In the genomic region with DNA sequence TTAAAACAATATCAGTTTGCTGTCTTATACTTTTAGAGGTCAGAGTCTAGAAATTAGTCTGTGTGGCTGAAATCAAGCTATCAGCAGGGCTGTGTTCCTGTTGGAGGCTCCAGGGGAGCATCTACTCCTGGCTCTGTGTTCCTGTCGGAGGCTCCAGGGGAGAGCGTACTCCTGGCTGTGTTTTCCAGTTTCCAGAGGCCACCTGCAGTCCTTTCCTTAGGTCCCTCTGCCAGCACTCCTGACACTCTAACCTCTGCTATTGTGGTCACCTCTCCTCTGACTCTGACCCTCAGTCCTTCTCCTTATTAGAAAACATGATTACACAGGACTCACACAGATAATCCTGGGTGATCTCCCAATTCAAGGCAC, we compare ENCODE assay signal across 15 cellular contexts.
A peak's percentile ranks its signal among the peaks of the same experiment; 100 is the strongest.
DNase-seq lines count a peak whose midpoint lies in the region; ATAC-seq, FAIRE-seq and TF ChIP-seq lines count a peak whose summit lies in the region.
"Had no signal": no experiment of that assay in that cellular context is flagged by ENCODE, and none has a peak within 500 bp of the region (broad histone marks: within the 10 kb centered on the region; RNA-seq: fewer than 3 reads in every experiment).

No MANE protein-coding gene starts in this region.

- no peaks in the 10 kb centered on the region for H4K20me1 ChIP-seq in keratinocyte (ENCODE audit: control insufficient read depth, extremely low read depth, insufficient read depth, low read length)

- dilution Hi-C loops in keratinocyte (cut with MboI; ENCODE audit: extremely low pct_ligation_motif_present, low sequenced_read_pairs) = no loop called here

- FAIRE-seq in keratinocyte (lab: Jason Lieb, UNC) = no peak
- FAIRE-seq: HepG2 had no signal

- no peaks in the 10 kb centered on the region for H3K79me2 ChIP-seq in keratinocyte (ENCODE audit: control insufficient read depth, insufficient read depth, low read length)

- POLR2A ChIA-PET in HEK293T (lab: Yijun Ruan, JAX) = no interaction called here

- no peaks in the 10 kb centered on the region for H3K27me3 ChIP-seq in keratinocyte (ENCODE audit: control insufficient read depth, extremely low read depth, insufficient read depth, low read length)
- H3K27me3 ChIP-seq in SJCRH30 = no peaks in the 10 kb centered on the region

- peak overlapping the region; percentile 51 for H3K4me2 ChIP-seq in keratinocyte (ENCODE audit: control insufficient read depth, extremely low read depth, insufficient read depth, low read depth, low read length)
- H3K4me2 ChIP-seq: GM23338 had no signal

- H3K36me3 ChIP-seq in keratinocyte (ENCODE audit: control insufficient read depth in 2 of 2, extremely low read depth in 1 of 2, insufficient read depth in 2 of 2, low read length in 2 of 2) (no peaks in the 10 kb centered on the region), SJCRH30 (no peaks in the 10 kb centered on the region)
- H3K36me3 ChIP-seq: lower lobe of right lung had no signal

- H3K27ac ChIP-seq in keratinocyte (ENCODE audit: control insufficient read depth, insufficient read depth, low read length) (peak overlapping the region; percentile 92), SJCRH30 (no peak overlapping the region)
- H3K27ac ChIP-seq: C4-2B, lower lobe of right lung had no signal

- ATAC-seq in GM18868 (IDR thresholded peaks at IDR 0.05; ENCODE audit: unreplicated experiment) (peak; percentile 13), GM21576 (IDR thresholded peaks at IDR 0.05; ENCODE audit: unreplicated experiment) (peak; percentile 17), HG03457 (IDR thresholded peaks at IDR 0.05; ENCODE audit: unreplicated experiment) (peak; percentile 20)
- ATAC-seq: GM23338, HepG2 had no signal

- DNase-seq in keratinocyte (ENCODE audit: low read depth, low spot score) = no peak
- no peak for DNase-seq in NCI-H2107 (lab: John Stamatoyannopoulos, UW)
- no peak for DNase-seq in NCI-H2081 treated with DMSO at 0.1 percent for 48 hours (lab: John Stamatoyannopoulos, UW)
- DNase-seq in SJCRH30 = no peak
- no peak for DNase-seq in HEK293T (ENCODE audit: extremely low spot score)
- DNase-seq: erythroblast, lower lobe of right lung, NCI-H1092 treated with DMSO at 0.1 percent for 48 hours, right cardiac atrium had no signal

- H3K4me1 ChIP-seq in keratinocyte (ENCODE audit: control insufficient read depth, extremely low read depth, insufficient read depth, low read length) (peaks cover 29% of the 10 kb centered on the region), SJCRH30 (no peaks in the 10 kb centered on the region)
- H3K4me1 ChIP-seq: lower lobe of right lung had no signal

- peak overlapping the region; percentile 78 for H3K9ac ChIP-seq in keratinocyte (ENCODE audit: control insufficient read depth, extremely low read depth, insufficient read depth, low read length)

- H2AFZ ChIP-seq in keratinocyte (ENCODE audit: control insufficient read depth, low read length) = no peak overlapping the region
- H2AFZ ChIP-seq: GM23338 had no signal

- TF ChIP-seq CTCF in keratinocyte (optimal IDR thresholded peaks at IDR 0.05 in 1 of 3, IDR thresholded peaks at IDR 0.05 in 1 of 3, conservative IDR thresholded peaks at IDR 0.05 in 1 of 3; ENCODE audit: extremely low read depth in 1 of 3, insufficient read depth in 2 of 3, low read length in 3 of 3) = no peak

- no peaks in the 10 kb centered on the region for H3K9me3 ChIP-seq in keratinocyte (ENCODE audit: control insufficient read depth, low read depth, low read length)
- H3K9me3 ChIP-seq in SJCRH30 (replicated peaks) = no peaks in the 10 kb centered on the region
- H3K9me3 ChIP-seq: lower lobe of right lung had no signal

- CTCF ChIA-PET in HEK293T (lab: Yijun Ruan, JAX) = no interaction called here

- H3K4me3 ChIP-seq in keratinocyte (ENCODE audit: control insufficient read depth in 2 of 3, extremely low read depth in 1 of 3, insufficient read depth in 2 of 3, low read depth in 1 of 3, low read length in 3 of 3) (peak overlapping the region in 2 of 3 experiments; percentile 5 to 18), SJCRH30 (no peak overlapping the region)
- H3K4me3 ChIP-seq: GM23338, lower lobe of right lung had no signal

- no peaks in the 10 kb centered on the region for H3K9me1 ChIP-seq in keratinocyte (ENCODE audit: control insufficient read depth, extremely low read depth, insufficient read depth, low read length)

TF ChIP-seq in HEK293T, 16 proteins besides CTCF, POLR2A, EP300 and RAD21:
- TF ChIP-seq L3MBTL2 (conservative IDR thresholded peaks at IDR 0.05) (no peak), TARDBP (IDR thresholded peaks at IDR 0.05) (no peak), SUZ12 (IDR thresholded peaks at IDR 0.05) (no peak), LEF1 (IDR thresholded peaks at IDR 0.05; ENCODE audit: borderline replicate concordance) (no peak), SP1 (IDR thresholded peaks at IDR 0.05) (no peak), NFRKB (IDR thresholded peaks at IDR 0.05) (no peak), CTBP1 (IDR thresholded peaks at IDR 0.05; ENCODE audit: borderline replicate concordance) (no peak), HDGF (IDR thresholded peaks at IDR 0.05; ENCODE audit: borderline replicate concordance) (no peak), FOXK2 (IDR thresholded peaks at IDR 0.05) (no peak), ARNT (IDR thresholded peaks at IDR 0.05) (no peak), ELF4 (IDR thresholded peaks at IDR 0.05) (no peak), BHLHE40 (IDR thresholded peaks at IDR 0.05; ENCODE audit: borderline replicate concordance) (no peak), ZNF384 (IDR thresholded peaks at IDR 0.05) (no peak)
